ENCODE assay signal across 18 cellular contexts in genomic region chr7:112887976-112888375, GRCh38.
DNase-seq lines count a peak whose midpoint lies in the region; ATAC-seq, FAIRE-seq and TF ChIP-seq lines count a peak whose summit lies in the region.
"Had no signal": no experiment of that assay in that cellular context is flagged by ENCODE, and none has a peak within 500 bp of the region (broad histone marks: within the 10 kb centered on the region; RNA-seq: fewer than 3 reads in every experiment).

No MANE protein-coding gene starts in this region.

- H3K4me1 ChIP-seq in GM12878 (ENCODE audit: control insufficient read depth, insufficient read depth, low read length), result no peaks in the 10 kb centered on the region
- peaks cover 44 to 47% of the 10 kb centered on the region in 2 experiments for H3K4me1 ChIP-seq in neutrophil (ENCODE audit: control insufficient read depth in 1 of 2, insufficient read depth in 1 of 2, low read depth in 1 of 2, low read length in 1 of 2)
- H3K4me1 ChIP-seq: BE2C had no signal

- DNase-seq in GM12878 (ENCODE audit: low read depth, low spot score) (no peak), NCI-H524 (lab: John Stamatoyannopoulos, UW) (no peak)
- DNase-seq in activated CD8-positive, alpha-beta memory T cell treated with anti-CD3 and anti-CD28 coated beads, Interleukin-2, amount 50 U/mL, for 4 hours, result no peak
- DNase-seq: ACHN; BE2C; CD4-positive, alpha-beta T cell; DMS153; DMS79; GDM1; GOT3; H7; HFFc6; KG1 had no signal

- CTCF ChIA-PET in GM12878 (lab: Yijun Ruan, JAX), result no interaction called here

- H3K4me3 ChIP-seq in GM12878, result no peak overlapping the region
- H3K4me3 ChIP-seq in neutrophil (ENCODE audit: low read depth in 1 of 2, low read length in 1 of 2), result no peak overlapping the region

- SMC1A ChIA-PET in GM12878 (lab: Charles Lee; ENCODE audit: uncharacterized antibody, unreplicated experiment), result no interaction called here

- no peaks in the 10 kb centered on the region for H3K79me2 ChIP-seq in GM12878 (ENCODE audit: control insufficient read depth, insufficient read depth, low read length)

- no peaks in the 10 kb centered on the region for H3K27me3 ChIP-seq in GM12878 (replicated peaks in 1 of 2; ENCODE audit: control insufficient read depth in 2 of 2, insufficient read depth in 2 of 2, low read length in 1 of 2)
- no peaks in the 10 kb centered on the region for H3K27me3 ChIP-seq in neutrophil
- H3K27me3 ChIP-seq: BE2C had no signal

- H2AFZ ChIP-seq in GM12878 (ENCODE audit: control insufficient read depth, low read depth, low read length), result no peak overlapping the region

- POLR2A ChIA-PET in GM12878 (lab: Charles Lee), result no interaction called here

- intact Hi-C loops in GM12878 (cut with micrococcal nuclease; ENCODE audit: unreplicated experiment), result no loop called here

- no peak overlapping the region for H3K27ac ChIP-seq in GM12878 (ENCODE audit: control insufficient read depth, insufficient read depth)
- peak overlapping the region; percentile 76 for H3K27ac ChIP-seq in neutrophil
- H3K27ac ChIP-seq: C4-2B had no signal

- ATAC-seq in HG02798 (IDR thresholded peaks at IDR 0.05; ENCODE audit: poor library complexity, unreplicated experiment) (peak; percentile 60), GM12878 (peak; percentile 21; the same call in 1 of the 3 replicates), GM21529 (IDR thresholded peaks at IDR 0.05; ENCODE audit: unreplicated experiment) (no peak)
- ATAC-seq: HCT116 had no signal

- H3K4me2 ChIP-seq in GM12878 (ENCODE audit: control insufficient read depth, insufficient read depth), result no peak overlapping the region

- RAD21 ChIA-PET in GM12878 (lab: Charles Lee; ENCODE audit: unreplicated experiment), result no interaction called here

- in situ Hi-C loops in GM12878 (cut with MboI), result loop anchor here (25.0 kb wide), 1 partner anchor 1126 kb away; no protein-coding TSS in a partner anchor

- no peaks in the 10 kb centered on the region for H4K20me1 ChIP-seq in GM12878 (ENCODE audit: control insufficient read depth, insufficient read depth)

- no peak for TF ChIP-seq CTCF in GM12878 (IDR thresholded peaks at IDR 0.05 in 2 of 3, conservative IDR thresholded peaks at IDR 0.05 in 1 of 3; ENCODE audit: control insufficient read depth in 2 of 3, extremely low read depth in 1 of 3, insufficient read depth in 1 of 3, low read depth in 3 of 3, low read length in 3 of 3)
- no peak for TF ChIP-seq CTCF in neutrophil (IDR thresholded peaks at IDR 0.05)

- H3K36me3 ChIP-seq in GM12878 (ENCODE audit: control insufficient read depth in 2 of 2, insufficient read depth in 2 of 2, low read length in 1 of 2) (no peaks in the 10 kb centered on the region), neutrophil (no peaks in the 10 kb centered on the region)
- H3K36me3 ChIP-seq: BE2C had no signal

- WGBS in GM12878 (ENCODE audit: insufficient coverage, insufficient replicate concordance, low lambda C conversion rate, missing lambda C conversion rate), result 0% methylated on average over 1 of the region's 1 CpG

- no peak for TF ChIP-seq RAD21 in GM12878 (IDR thresholded peaks at IDR 0.05; ENCODE audit: insufficient read depth, low read depth, low read length)

- FAIRE-seq in GM12878 (lab: Jason Lieb, UNC), result no peak

- peaks cover 4% of the 10 kb centered on the region; the same call in 2 of the 3 replicates for H3K9me3 ChIP-seq in GM12878 (replicated peaks; ENCODE audit: control insufficient read depth, insufficient read depth, low read length)
- H3K9me3 ChIP-seq in neutrophil, result no peaks in the 10 kb centered on the region
- H3K9me3 ChIP-seq: BE2C had no signal

- no peak overlapping the region for H3K9ac ChIP-seq in GM12878 (ENCODE audit: control insufficient read depth, insufficient read depth, low read length)

- TF ChIP-seq EP300 in GM12878 (IDR thresholded peaks at IDR 0.05; ENCODE audit: borderline replicate concordance in 1 of 2, control insufficient read depth in 1 of 2, low read depth in 2 of 2, low read length in 2 of 2), result no peak

- BruUV-seq in GM12878 (replicated peaks; lab: Mats Ljungman, UMichigan), result no TSS peak

- TF ChIP-seq POLR2A in GM12878 (IDR thresholded peaks at IDR 0.05; ENCODE audit: low read depth, low read length), result no peak

TF ChIP-seq in GM12878, 131 proteins besides CTCF, POLR2A, EP300 and RAD21:
- TF ChIP-seq CHD4 (IDR thresholded peaks at IDR 0.05) (no peak), MTA3 (IDR thresholded peaks at IDR 0.05; ENCODE audit: borderline replicate concordance, low read length) (no peak), YY1 (IDR thresholded peaks at IDR 0.05; ENCODE audit: low read depth, low read length) (no peak)
